In genomic region chr13:90846956-90847355, GRCh38 we compare ENCODE assay signal across 28 cellular contexts.
"Had no signal": no experiment of that assay in that cellular context is flagged by ENCODE, and none has a peak within 500 bp of the region (broad histone marks: within the 10 kb centered on the region; RNA-seq: fewer than 3 reads in every experiment).

No MANE protein-coding gene starts in this region.

- DNase-seq: activated CD4-positive, alpha-beta T cell treated with anti-CD3 and anti-CD28 coated beads for 36 hours; activated CD4-positive, CD25-positive, alpha-beta regulatory T cell; activated CD8-positive, alpha-beta memory T cell treated with anti-CD3 and anti-CD28 coated beads, Interleukin-2, amount 10 ng/mL, durations not matched to agents 7 days and 5 days; activated CD8-positive, alpha-beta T cell treated with anti-CD3 and anti-CD28 coated beads, Interleukin-2, amount 10 ng/mL, durations not matched to agents 7 days and 5 days; activated effector memory CD4-positive, alpha-beta T cell treated with Interleukin-2 at 50 U/mL for 16 hours; activated naive CD4-positive, alpha-beta T cell treated with Interleukin-2 at 50 U/mL for 16 hours; activated T-cell treated with anti-CD3 and anti-CD28 coated beads for 4 hours; activated T-cell treated with anti-CD3 and anti-CD28 coated beads, Interleukin-2, amount 50 U/mL, for 72 hours; aorta; body of pancreas; cerebellar nuclear complex; colonic mucosa; effector CD8-positive, alpha-beta T cell; islet precursor cell; left ventricle myocardium superior; naive thymus-derived CD4-positive, alpha-beta T cell; nucleus accumbens; pancreas; psoas muscle; right cardiac atrium; stimulated activated CD4-positive, alpha-beta T cell treated with anti-CD3 and anti-CD28 coated beads, Interleukin-2, amount 100 ng/mL, for 48 hours; stimulated activated naive CD4-positive, alpha-beta T cell treated with Interleukin-2 at 50 U/mL for 16 hours; T-helper 1 cell; uterus had no signal

- H3K4me3 ChIP-seq: body of pancreas, cardiac muscle cell, colonic mucosa, pancreas, psoas muscle, uterus had no signal

- H3K36me3 ChIP-seq: cardiac muscle cell, colonic mucosa, pancreas, uterus had no signal

- H3K27ac Mint-ChIP-seq: activated CD4-positive, alpha-beta T cell treated with anti-CD3 and anti-CD28 coated beads for 36 hours; activated CD8-positive, alpha-beta memory T cell treated with anti-CD3 and anti-CD28 coated beads, Interleukin-2, amount 10 ng/mL, durations not matched to agents 7 days and 5 days; activated CD8-positive, alpha-beta T cell treated with anti-CD3 and anti-CD28 coated beads, Interleukin-2, amount 10 ng/mL, durations not matched to agents 7 days and 5 days; activated naive CD8-positive, alpha-beta T cell; activated T-cell treated with anti-CD3 and anti-CD28 coated beads, Interleukin-2, amount 50 U/mL, for 72 hours; naive thymus-derived CD4-positive, alpha-beta T cell; T-helper 2 cell treated with Interferon-gamma antibody and Interleukin-4, amounts not matched to agents 5 μg/mL and 100 μg/mL, for 36 hours had no signal

- H3K9me3 ChIP-seq: body of pancreas, colonic mucosa, pancreas, psoas muscle, uterus had no signal

- H3K27me3 Mint-ChIP-seq: activated CD4-positive, alpha-beta T cell treated with anti-CD3 and anti-CD28 coated beads for 36 hours; activated CD8-positive, alpha-beta memory T cell treated with anti-CD3 and anti-CD28 coated beads, Interleukin-2, amount 10 ng/mL, durations not matched to agents 7 days and 5 days; activated naive CD8-positive, alpha-beta T cell; naive thymus-derived CD4-positive, alpha-beta T cell had no signal

- H3K36me3 Mint-ChIP-seq: activated CD8-positive, alpha-beta memory T cell treated with anti-CD3 and anti-CD28 coated beads, Interleukin-2, amount 10 ng/mL, durations not matched to agents 7 days and 5 days; activated naive CD8-positive, alpha-beta T cell; naive thymus-derived CD4-positive, alpha-beta T cell had no signal

- H3K4me3 Mint-ChIP-seq: activated CD4-positive, alpha-beta T cell treated with anti-CD3 and anti-CD28 coated beads for 36 hours; activated CD8-positive, alpha-beta memory T cell treated with anti-CD3 and anti-CD28 coated beads, Interleukin-2, amount 10 ng/mL, durations not matched to agents 7 days and 5 days; activated CD8-positive, alpha-beta T cell treated with anti-CD3 and anti-CD28 coated beads, Interleukin-2, amount 10 ng/mL, durations not matched to agents 7 days and 5 days; activated naive CD8-positive, alpha-beta T cell; activated T-cell treated with anti-CD3 and anti-CD28 coated beads, Interleukin-2, amount 50 U/mL, for 72 hours; naive thymus-derived CD4-positive, alpha-beta T cell; T-helper 2 cell treated with Interferon-gamma antibody and Interleukin-4, amounts not matched to agents 5 μg/mL and 100 μg/mL, for 36 hours; type B pancreatic cell had no signal

- H3K4me1 Mint-ChIP-seq: activated CD4-positive, alpha-beta T cell treated with anti-CD3 and anti-CD28 coated beads for 36 hours; activated CD8-positive, alpha-beta memory T cell treated with anti-CD3 and anti-CD28 coated beads, Interleukin-2, amount 10 ng/mL, durations not matched to agents 7 days and 5 days had no signal

- H3K27ac ChIP-seq: body of pancreas, cardiac muscle cell, colonic mucosa, pancreas, psoas muscle, uterus had no signal

- H3K4me1 ChIP-seq: body of pancreas, colonic mucosa, pancreas, psoas muscle, uterus had no signal

- H3K27me3 ChIP-seq: body of pancreas, cardiac muscle cell, colonic mucosa, pancreas, uterus had no signal
